In genomic region chr20:57559286-57559627, GRCh38 we compare ENCODE assay signal across 2 cellular contexts.
TF ChIP-seq lines count a peak whose summit lies in the region.

No MANE protein-coding gene starts in this region.

TF ChIP-seq in A549, 52 proteins besides CTCF, POLR2A, EP300 and RAD21 (continued from another document):
- TF ChIP-seq HES2 (IDR thresholded peaks at IDR 0.05) = no peak
- TF ChIP-seq BHLHE40 (IDR thresholded peaks at IDR 0.05; ENCODE audit: low read depth, low read length) = no peak
TF ChIP-seq in A549: peak in this region for 0.

TF ChIP-seq in HEK293, 187 proteins besides CTCF, POLR2A, EP300 and RAD21 (continued from another document):
- TF ChIP-seq ZNF280D (tag by site-specific recombination; IDR thresholded peaks at IDR 0.05) = no peak
- peak; percentile 76 for TF ChIP-seq ZNF629 (tag by site-specific recombination; IDR thresholded peaks at IDR 0.05)
- no peak for TF ChIP-seq KLF17 (tag by site-specific recombination; IDR thresholded peaks at IDR 0.05)
- TF ChIP-seq ZNF10 (tag by site-specific recombination; IDR thresholded peaks at IDR 0.05) = no peak
- no peak for TF ChIP-seq SALL2 (tag by site-specific recombination; IDR thresholded peaks at IDR 0.05; ENCODE audit: borderline replicate concordance)
- TF ChIP-seq OVOL3 (tag by site-specific recombination; IDR thresholded peaks at IDR 0.05) = no peak
TF ChIP-seq in HEK293: peak in this region for 2.
